1 cellular context compared by ENCODE assay signal in genomic region chr10:11602919-11603523, GRCh38.
TF ChIP-seq lines count a peak whose summit lies in the region.

No MANE protein-coding gene starts in this region.

TF ChIP-seq in GM12878, 131 proteins besides CTCF, POLR2A, EP300 and RAD21 (continues in another document):
- TF ChIP-seq SUZ12 (IDR thresholded peaks at IDR 0.05; ENCODE audit: unreplicated experiment): no peak
- TF ChIP-seq HDAC2 (IDR thresholded peaks at IDR 0.05): no peak
- no peak for TF ChIP-seq POLR2AphosphoS5 (IDR thresholded peaks at IDR 0.05; ENCODE audit: low read length)
- peak; percentile 59; the same call in 1 of the 2 replicates for TF ChIP-seq IRF4 (IDR thresholded peaks at IDR 0.05; ENCODE audit: low read depth, low read length)
- TF ChIP-seq, protein P1, sequence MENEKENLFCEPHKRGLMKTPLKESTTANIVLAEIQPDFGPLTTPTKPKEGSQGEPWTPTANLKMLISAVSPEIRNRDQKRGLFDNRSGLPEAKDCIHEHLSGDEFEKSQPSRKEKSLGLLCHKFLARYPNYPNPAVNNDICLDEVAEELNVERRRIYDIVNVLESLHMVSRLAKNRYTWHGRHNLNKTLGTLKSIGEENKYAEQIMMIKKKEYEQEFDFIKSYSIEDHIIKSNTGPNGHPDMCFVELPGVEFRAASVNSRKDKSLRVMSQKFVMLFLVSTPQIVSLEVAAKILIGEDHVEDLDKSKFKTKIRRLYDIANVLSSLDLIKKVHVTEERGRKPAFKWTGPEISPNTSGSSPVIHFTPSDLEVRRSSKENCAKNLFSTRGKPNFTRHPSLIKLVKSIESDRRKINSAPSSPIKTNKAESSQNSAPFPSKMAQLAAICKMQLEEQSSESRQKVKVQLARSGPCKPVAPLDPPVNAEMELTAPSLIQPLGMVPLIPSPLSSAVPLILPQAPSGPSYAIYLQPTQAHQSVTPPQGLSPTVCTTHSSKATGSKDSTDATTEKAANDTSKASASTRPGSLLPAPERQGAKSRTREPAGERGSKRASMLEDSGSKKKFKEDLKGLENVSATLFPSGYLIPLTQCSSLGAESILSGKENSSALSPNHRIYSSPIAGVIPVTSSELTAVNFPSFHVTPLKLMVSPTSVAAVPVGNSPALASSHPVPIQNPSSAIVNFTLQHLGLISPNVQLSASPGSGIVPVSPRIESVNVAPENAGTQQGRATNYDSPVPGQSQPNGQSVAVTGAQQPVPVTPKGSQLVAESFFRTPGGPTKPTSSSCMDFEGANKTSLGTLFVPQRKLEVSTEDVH (IDR thresholded peaks at IDR 0.05; ENCODE audit: low read depth, partially characterized antibody): no peak
- TF ChIP-seq POLR2AphosphoS2 (IDR thresholded peaks at IDR 0.05; ENCODE audit: low read depth, low read length): no peak
- no peak for TF ChIP-seq STAT3 (IDR thresholded peaks at IDR 0.05; ENCODE audit: low read depth, low read length)
- no peak for TF ChIP-seq CHD4 (IDR thresholded peaks at IDR 0.05)
- TF ChIP-seq NFIC (IDR thresholded peaks at IDR 0.05; ENCODE audit: low read depth, low read length): peak; percentile 67; the same call in 1 of the 2 replicates
- TF ChIP-seq, protein P2, sequence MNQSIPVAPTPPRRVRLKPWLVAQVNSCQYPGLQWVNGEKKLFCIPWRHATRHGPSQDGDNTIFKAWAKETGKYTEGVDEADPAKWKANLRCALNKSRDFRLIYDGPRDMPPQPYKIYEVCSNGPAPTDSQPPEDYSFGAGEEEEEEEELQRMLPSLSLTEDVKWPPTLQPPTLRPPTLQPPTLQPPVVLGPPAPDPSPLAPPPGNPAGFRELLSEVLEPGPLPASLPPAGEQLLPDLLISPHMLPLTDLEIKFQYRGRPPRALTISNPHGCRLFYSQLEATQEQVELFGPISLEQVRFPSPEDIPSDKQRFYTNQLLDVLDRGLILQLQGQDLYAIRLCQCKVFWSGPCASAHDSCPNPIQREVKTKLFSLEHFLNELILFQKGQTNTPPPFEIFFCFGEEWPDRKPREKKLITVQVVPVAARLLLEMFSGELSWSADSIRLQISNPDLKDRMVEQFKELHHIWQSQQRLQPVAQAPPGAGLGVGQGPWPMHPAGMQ (IDR thresholded peaks at IDR 0.05; ENCODE audit: borderline replicate concordance): no peak
- TF ChIP-seq, protein P3, sequence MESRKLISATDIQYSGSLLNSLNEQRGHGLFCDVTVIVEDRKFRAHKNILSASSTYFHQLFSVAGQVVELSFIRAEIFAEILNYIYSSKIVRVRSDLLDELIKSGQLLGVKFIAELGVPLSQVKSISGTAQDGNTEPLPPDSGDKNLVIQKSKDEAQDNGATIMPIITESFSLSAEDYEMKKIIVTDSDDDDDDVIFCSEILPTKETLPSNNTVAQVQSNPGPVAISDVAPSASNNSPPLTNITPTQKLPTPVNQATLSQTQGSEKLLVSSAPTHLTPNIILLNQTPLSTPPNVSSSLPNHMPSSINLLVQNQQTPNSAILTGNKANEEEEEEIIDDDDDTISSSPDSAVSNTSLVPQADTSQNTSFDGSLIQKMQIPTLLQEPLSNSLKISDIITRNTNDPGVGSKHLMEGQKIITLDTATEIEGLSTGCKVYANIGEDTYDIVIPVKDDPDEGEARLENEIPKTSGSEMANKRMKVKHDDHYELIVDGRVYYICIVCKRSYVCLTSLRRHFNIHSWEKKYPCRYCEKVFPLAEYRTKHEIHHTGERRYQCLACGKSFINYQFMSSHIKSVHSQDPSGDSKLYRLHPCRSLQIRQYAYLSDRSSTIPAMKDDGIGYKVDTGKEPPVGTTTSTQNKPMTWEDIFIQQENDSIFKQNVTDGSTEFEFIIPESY (IDR thresholded peaks at IDR 0.05): no peak
- peak; percentile 92 for TF ChIP-seq TCF7 (IDR thresholded peaks at IDR 0.05; ENCODE audit: borderline replicate concordance)
- TF ChIP-seq, protein P4, sequence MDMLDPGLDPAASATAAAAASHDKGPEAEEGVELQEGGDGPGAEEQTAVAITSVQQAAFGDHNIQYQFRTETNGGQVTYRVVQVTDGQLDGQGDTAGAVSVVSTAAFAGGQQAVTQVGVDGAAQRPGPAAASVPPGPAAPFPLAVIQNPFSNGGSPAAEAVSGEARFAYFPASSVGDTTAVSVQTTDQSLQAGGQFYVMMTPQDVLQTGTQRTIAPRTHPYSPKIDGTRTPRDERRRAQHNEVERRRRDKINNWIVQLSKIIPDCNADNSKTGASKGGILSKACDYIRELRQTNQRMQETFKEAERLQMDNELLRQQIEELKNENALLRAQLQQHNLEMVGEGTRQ (IDR thresholded peaks at IDR 0.05; ENCODE audit: borderline replicate concordance, low read depth, low read length): no peak
- TF ChIP-seq ATF7 (IDR thresholded peaks at IDR 0.05; ENCODE audit: low read depth): peak; percentile 85
- TF ChIP-seq SMC3 (IDR thresholded peaks at IDR 0.05; ENCODE audit: borderline replicate concordance, low read length): no peak
- TF ChIP-seq, protein P5, sequence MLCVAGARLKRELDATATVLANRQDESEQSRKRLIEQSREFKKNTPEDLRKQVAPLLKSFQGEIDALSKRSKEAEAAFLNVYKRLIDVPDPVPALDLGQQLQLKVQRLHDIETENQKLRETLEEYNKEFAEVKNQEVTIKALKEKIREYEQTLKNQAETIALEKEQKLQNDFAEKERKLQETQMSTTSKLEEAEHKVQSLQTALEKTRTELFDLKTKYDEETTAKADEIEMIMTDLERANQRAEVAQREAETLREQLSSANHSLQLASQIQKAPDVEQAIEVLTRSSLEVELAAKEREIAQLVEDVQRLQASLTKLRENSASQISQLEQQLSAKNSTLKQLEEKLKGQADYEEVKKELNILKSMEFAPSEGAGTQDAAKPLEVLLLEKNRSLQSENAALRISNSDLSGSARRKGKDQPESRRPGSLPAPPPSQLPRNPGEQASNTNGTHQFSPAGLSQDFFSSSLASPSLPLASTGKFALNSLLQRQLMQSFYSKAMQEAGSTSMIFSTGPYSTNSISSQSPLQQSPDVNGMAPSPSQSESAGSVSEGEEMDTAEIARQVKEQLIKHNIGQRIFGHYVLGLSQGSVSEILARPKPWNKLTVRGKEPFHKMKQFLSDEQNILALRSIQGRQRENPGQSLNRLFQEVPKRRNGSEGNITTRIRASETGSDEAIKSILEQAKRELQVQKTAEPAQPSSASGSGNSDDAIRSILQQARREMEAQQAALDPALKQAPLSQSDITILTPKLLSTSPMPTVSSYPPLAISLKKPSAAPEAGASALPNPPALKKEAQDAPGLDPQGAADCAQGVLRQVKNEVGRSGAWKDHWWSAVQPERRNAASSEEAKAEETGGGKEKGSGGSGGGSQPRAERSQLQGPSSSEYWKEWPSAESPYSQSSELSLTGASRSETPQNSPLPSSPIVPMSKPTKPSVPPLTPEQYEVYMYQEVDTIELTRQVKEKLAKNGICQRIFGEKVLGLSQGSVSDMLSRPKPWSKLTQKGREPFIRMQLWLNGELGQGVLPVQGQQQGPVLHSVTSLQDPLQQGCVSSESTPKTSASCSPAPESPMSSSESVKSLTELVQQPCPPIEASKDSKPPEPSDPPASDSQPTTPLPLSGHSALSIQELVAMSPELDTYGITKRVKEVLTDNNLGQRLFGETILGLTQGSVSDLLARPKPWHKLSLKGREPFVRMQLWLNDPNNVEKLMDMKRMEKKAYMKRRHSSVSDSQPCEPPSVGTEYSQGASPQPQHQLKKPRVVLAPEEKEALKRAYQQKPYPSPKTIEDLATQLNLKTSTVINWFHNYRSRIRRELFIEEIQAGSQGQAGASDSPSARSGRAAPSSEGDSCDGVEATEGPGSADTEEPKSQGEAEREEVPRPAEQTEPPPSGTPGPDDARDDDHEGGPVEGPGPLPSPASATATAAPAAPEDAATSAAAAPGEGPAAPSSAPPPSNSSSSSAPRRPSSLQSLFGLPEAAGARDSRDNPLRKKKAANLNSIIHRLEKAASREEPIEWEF (IDR thresholded peaks at IDR 0.05; ENCODE audit: insufficient replicate concordance, low read depth, low read length): no peak
- no peak for TF ChIP-seq EED (IDR thresholded peaks at IDR 0.05; ENCODE audit: low read depth)
- 0 out of 2 replicates have a peak, but pooled peaks have one; percentile 45 for TF ChIP-seq RCOR1 (conservative IDR thresholded peaks at IDR 0.05; ENCODE audit: low read depth, low read length)
- TF ChIP-seq POU2F2 (IDR thresholded peaks at IDR 0.05; ENCODE audit: borderline replicate concordance, low read depth, low read length): peak; percentile 81; the same call in 1 of the 3 replicates
- peak; percentile 75 for TF ChIP-seq RUNX3 (IDR thresholded peaks at IDR 0.05; ENCODE audit: low read length)
- TF ChIP-seq BACH1 (IDR thresholded peaks at IDR 0.05; ENCODE audit: borderline replicate concordance): no peak
- TF ChIP-seq ZSCAN29 (IDR thresholded peaks at IDR 0.05): no peak
- no peak for TF ChIP-seq SRF (IDR thresholded peaks at IDR 0.05; ENCODE audit: low read depth in 2 of 2, low read length in 2 of 2)
- no peak for TF ChIP-seq SMAD5 (IDR thresholded peaks at IDR 0.05; ENCODE audit: low read depth)
- TF ChIP-seq NR2C2 (IDR thresholded peaks at IDR 0.05; ENCODE audit: borderline replicate concordance, control insufficient read depth, insufficient read length, low read depth): no peak
- TF ChIP-seq, protein P6, sequence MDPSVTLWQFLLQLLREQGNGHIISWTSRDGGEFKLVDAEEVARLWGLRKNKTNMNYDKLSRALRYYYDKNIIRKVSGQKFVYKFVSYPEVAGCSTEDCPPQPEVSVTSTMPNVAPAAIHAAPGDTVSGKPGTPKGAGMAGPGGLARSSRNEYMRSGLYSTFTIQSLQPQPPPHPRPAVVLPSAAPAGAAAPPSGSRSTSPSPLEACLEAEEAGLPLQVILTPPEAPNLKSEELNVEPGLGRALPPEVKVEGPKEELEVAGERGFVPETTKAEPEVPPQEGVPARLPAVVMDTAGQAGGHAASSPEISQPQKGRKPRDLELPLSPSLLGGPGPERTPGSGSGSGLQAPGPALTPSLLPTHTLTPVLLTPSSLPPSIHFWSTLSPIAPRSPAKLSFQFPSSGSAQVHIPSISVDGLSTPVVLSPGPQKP (IDR thresholded peaks at IDR 0.05; ENCODE audit: low read depth, low read length): no peak
- TF ChIP-seq ZBTB4 (CRISPR knock-in tag; IDR thresholded peaks at IDR 0.05): no peak
- TF ChIP-seq DPF2 (IDR thresholded peaks at IDR 0.05): no peak
- no peak for TF ChIP-seq TBL1XR1 (IDR thresholded peaks at IDR 0.05; ENCODE audit: low read depth, low read length)
- TF ChIP-seq ETV6 (conservative IDR thresholded peaks at IDR 0.05 in 1 of 2, IDR thresholded peaks at IDR 0.05 in 1 of 2; ENCODE audit: borderline replicate concordance in 1 of 2, low read depth in 1 of 2): peak in 1 of 2 experiments; percentile 52; a peak in 1 of 4 replicates
- TF ChIP-seq, protein P7, sequence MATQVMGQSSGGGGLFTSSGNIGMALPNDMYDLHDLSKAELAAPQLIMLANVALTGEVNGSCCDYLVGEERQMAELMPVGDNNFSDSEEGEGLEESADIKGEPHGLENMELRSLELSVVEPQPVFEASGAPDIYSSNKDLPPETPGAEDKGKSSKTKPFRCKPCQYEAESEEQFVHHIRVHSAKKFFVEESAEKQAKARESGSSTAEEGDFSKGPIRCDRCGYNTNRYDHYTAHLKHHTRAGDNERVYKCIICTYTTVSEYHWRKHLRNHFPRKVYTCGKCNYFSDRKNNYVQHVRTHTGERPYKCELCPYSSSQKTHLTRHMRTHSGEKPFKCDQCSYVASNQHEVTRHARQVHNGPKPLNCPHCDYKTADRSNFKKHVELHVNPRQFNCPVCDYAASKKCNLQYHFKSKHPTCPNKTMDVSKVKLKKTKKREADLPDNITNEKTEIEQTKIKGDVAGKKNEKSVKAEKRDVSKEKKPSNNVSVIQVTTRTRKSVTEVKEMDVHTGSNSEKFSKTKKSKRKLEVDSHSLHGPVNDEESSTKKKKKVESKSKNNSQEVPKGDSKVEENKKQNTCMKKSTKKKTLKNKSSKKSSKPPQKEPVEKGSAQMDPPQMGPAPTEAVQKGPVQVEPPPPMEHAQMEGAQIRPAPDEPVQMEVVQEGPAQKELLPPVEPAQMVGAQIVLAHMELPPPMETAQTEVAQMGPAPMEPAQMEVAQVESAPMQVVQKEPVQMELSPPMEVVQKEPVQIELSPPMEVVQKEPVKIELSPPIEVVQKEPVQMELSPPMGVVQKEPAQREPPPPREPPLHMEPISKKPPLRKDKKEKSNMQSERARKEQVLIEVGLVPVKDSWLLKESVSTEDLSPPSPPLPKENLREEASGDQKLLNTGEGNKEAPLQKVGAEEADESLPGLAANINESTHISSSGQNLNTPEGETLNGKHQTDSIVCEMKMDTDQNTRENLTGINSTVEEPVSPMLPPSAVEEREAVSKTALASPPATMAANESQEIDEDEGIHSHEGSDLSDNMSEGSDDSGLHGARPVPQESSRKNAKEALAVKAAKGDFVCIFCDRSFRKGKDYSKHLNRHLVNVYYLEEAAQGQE (IDR thresholded peaks at IDR 0.05; ENCODE audit: low read depth, low read length): no peak
- TF ChIP-seq JUND (IDR thresholded peaks at IDR 0.05; ENCODE audit: low read depth, low read length): peak; percentile 43; the same call in 1 of the 2 replicates
- 0 out of 2 replicates have a peak, but pooled peaks have one; percentile 36 for TF ChIP-seq TCF12 (IDR thresholded peaks at IDR 0.05; ENCODE audit: low read depth, low read length)
- no peak; a peak in 2 of 4 replicates for TF ChIP-seq IKZF2 (IDR thresholded peaks at IDR 0.05)
- TF ChIP-seq CBX5 (IDR thresholded peaks at IDR 0.05; ENCODE audit: low read depth): no peak
- TF ChIP-seq BHLHE40 (IDR thresholded peaks at IDR 0.05; ENCODE audit: borderline replicate concordance in 1 of 2, low read depth in 2 of 2, low read length in 1 of 2): no peak
- TF ChIP-seq, protein P8, sequence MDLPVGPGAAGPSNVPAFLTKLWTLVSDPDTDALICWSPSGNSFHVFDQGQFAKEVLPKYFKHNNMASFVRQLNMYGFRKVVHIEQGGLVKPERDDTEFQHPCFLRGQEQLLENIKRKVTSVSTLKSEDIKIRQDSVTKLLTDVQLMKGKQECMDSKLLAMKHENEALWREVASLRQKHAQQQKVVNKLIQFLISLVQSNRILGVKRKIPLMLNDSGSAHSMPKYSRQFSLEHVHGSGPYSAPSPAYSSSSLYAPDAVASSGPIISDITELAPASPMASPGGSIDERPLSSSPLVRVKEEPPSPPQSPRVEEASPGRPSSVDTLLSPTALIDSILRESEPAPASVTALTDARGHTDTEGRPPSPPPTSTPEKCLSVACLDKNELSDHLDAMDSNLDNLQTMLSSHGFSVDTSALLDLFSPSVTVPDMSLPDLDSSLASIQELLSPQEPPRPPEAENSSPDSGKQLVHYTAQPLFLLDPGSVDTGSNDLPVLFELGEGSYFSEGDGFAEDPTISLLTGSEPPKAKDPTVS (IDR thresholded peaks at IDR 0.05; ENCODE audit: low read depth, low read length): no peak
- peak; percentile 76 for TF ChIP-seq JUNB (IDR thresholded peaks at IDR 0.05)
